19 cellular contexts compared by ENCODE assay signal in the genomic region with DNA sequence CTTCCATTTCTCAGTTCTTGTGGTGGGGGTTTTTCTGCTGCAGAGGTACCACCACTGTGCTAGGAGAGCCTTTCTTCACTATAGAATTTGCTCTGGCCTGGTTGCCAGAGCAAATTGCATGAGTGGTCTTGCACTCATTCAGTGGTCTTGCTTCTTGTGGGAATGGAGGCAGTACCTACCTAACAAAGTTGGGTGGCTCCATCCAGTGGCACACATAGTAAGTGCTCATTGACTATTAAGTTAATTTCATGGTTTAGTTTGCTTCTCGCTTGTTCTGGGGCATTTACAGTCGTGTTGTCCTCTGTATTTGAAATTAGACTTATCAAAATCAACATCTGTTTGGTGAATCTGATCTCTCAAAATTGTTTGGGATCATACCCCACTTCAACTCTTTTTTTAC. TPM values are rescaled to one million over a fixed set of nuclear protein-coding genes. Genes with fewer than 3 reads are reported as not detected.
DNase-seq lines count a peak whose midpoint lies in the region; ATAC-seq and TF ChIP-seq lines count a peak whose summit lies in the region.
"Had no signal": no experiment of that assay in that cellular context is flagged by ENCODE, and none has a peak within 500 bp of the region (broad histone marks: within the 10 kb centered on the region; RNA-seq: fewer than 3 reads in every experiment).

No MANE protein-coding gene starts in this region.

- no TSS peak for BruUV-seq in OCI-LY7 (replicated peaks; lab: Mats Ljungman, UMichigan)

- no peaks in the 10 kb centered on the region for H3K27me3 ChIP-seq in DND-41 (ENCODE audit: insufficient read depth, low read length, poor library complexity)
- H3K27me3 ChIP-seq: hepatocyte, SJSA1, upper lobe of left lung had no signal

- no peaks in the 10 kb centered on the region for H3K9me2 ChIP-seq in OCI-LY7 (ENCODE audit: insufficient read depth, low read length)

- H2AFZ ChIP-seq in DND-41 (ENCODE audit: low read depth, low read length) (no peak overlapping the region), OCI-LY7 (ENCODE audit: low read length) (no peak overlapping the region)
- H2AFZ ChIP-seq: hepatocyte had no signal

- H3K79me2 ChIP-seq in DND-41 (ENCODE audit: insufficient read depth, low read length) = no peaks in the 10 kb centered on the region
- H3K79me2 ChIP-seq in OCI-LY7 (ENCODE audit: insufficient read depth, low read depth, low read length) = no peaks in the 10 kb centered on the region
- H3K79me2 ChIP-seq: hepatocyte had no signal

- H3K9me3 ChIP-seq in DND-41 (ENCODE audit: insufficient read depth, low read length, severe bottlenecking) = no peaks in the 10 kb centered on the region
- H3K9me3 ChIP-seq in OCI-LY7 (ENCODE audit: low read length) = no peaks in the 10 kb centered on the region
- H3K9me3 ChIP-seq: SJSA1, upper lobe of left lung had no signal

- H3K4me1 ChIP-seq in DND-41 (ENCODE audit: insufficient read depth, low read length) = no peaks in the 10 kb centered on the region
- H3K4me1 ChIP-seq in OCI-LY7 (ENCODE audit: insufficient read depth, low read length, poor library complexity, severe bottlenecking) = no peaks in the 10 kb centered on the region

- H3K9ac ChIP-seq in DND-41 (ENCODE audit: low read depth, low read length) = no peak overlapping the region
- H3K9ac ChIP-seq: KMS-11 had no signal

- CTCF ChIA-PET in OCI-LY7 (lab: Charles Lee; ENCODE audit: unreplicated experiment) = no interaction called here

- no peak overlapping the region for H3K27ac ChIP-seq in DND-41 (ENCODE audit: low read length)
- no peak overlapping the region for H3K27ac ChIP-seq in OCI-LY7 (ENCODE audit: low read depth, low read length, poor library complexity, severe bottlenecking)
- H3K27ac ChIP-seq: hepatocyte, KMS-11, SJSA1, upper lobe of left lung had no signal

- H4K20me1 ChIP-seq in DND-41 (ENCODE audit: insufficient read depth, low read length) = no peaks in the 10 kb centered on the region
- no peaks in the 10 kb centered on the region for H4K20me1 ChIP-seq in OCI-LY7 (ENCODE audit: insufficient read depth, low read length)

- DNase-seq in DND-41 = no peak
- no peak for DNase-seq in OCI-LY7 (ENCODE audit: low spot score)
- DNase-seq in epithelial cell of proximal tubule (ENCODE audit: low read depth) = no peak
- no peak for DNase-seq in NCI-H128 (lab: John Stamatoyannopoulos, UW; ENCODE audit: unreplicated experiment)
- no peak for DNase-seq in central memory CD4-positive, alpha-beta T cell
- no peak for DNase-seq in NCI-H1417 treated with DMSO at 0.1 percent for 48 hours (lab: John Stamatoyannopoulos, UW)
- DNase-seq: activated CD8-positive, alpha-beta memory T cell treated with anti-CD3 and anti-CD28 coated beads, Interleukin-2, amount 50 U/mL, for 48 hours; left ventricle myocardium superior; NCI-H187 treated with DMSO at 0.1 percent for 48 hours; retina; stimulated activated CD4-positive, alpha-beta T cell treated with anti-CD3 and anti-CD28 coated beads, Interleukin-2, amount 100 ng/mL, for 48 hours; upper lobe of left lung had no signal

- TF ChIP-seq CTCF in DND-41 (IDR thresholded peaks at IDR 0.05; ENCODE audit: borderline replicate concordance, extremely low read depth, low read length, poor library complexity, severe bottlenecking) = peak; percentile 26
- TF ChIP-seq CTCF in GM12873 (IDR thresholded peaks at IDR 0.05; ENCODE audit: insufficient read depth, low read depth, low read length, missing control alignments) = peak; percentile 44
- TF ChIP-seq CTCF in OCI-LY7 (conservative IDR thresholded peaks at IDR 0.05; ENCODE audit: low read length) = peak; percentile 34; the same call in 1 of the 2 replicates
- peak; percentile 45 for TF ChIP-seq CTCF in epithelial cell of proximal tubule (conservative IDR thresholded peaks at IDR 0.05; ENCODE audit: low read depth, low read length)

- POLR2A ChIA-PET in OCI-LY7 (lab: Charles Lee) = no interaction called here

- H3K4me2 ChIP-seq in DND-41 (ENCODE audit: insufficient read depth, low read length) = no peak overlapping the region
- H3K4me2 ChIP-seq in OCI-LY7 (ENCODE audit: low read length) = no peak overlapping the region
- H3K4me2 ChIP-seq: hepatocyte, KMS-11 had no signal

- ATAC-seq in DND-41 (ENCODE audit: insufficient read depth, low read depth) (no peak), HG02973 (IDR thresholded peaks at IDR 0.05; ENCODE audit: unreplicated experiment) (no peak)
- ATAC-seq: left ventricle myocardium superior; natural killer cell treated with Interleukin-12 subunit alpha and Interleukin-12 subunit beta and Interleukin-15 and Interleukin-18, amount 100 ng/mL, for 72 hours had no signal

- intact Hi-C loops in OCI-LY7 (cut with micrococcal nuclease; ENCODE audit: unreplicated experiment) = no loop called here

- H3K36me3 ChIP-seq in DND-41 (ENCODE audit: insufficient read depth, low read length) (no peaks in the 10 kb centered on the region), OCI-LY7 (ENCODE audit: insufficient read depth, low read length) (no peaks in the 10 kb centered on the region)
- H3K36me3 ChIP-seq: SJSA1, upper lobe of left lung had no signal

- H3K4me3 ChIP-seq in DND-41 (ENCODE audit: low read depth in 1 of 2, low read length in 2 of 2) = no peak overlapping the region
- H3K4me3 ChIP-seq in OCI-LY7 (ENCODE audit: low read depth, low read length, poor library complexity, severe bottlenecking) = no peak overlapping the region
- H3K4me3 ChIP-seq in epithelial cell of proximal tubule (ENCODE audit: low read depth, low read length) = no peak overlapping the region
- H3K4me3 ChIP-seq: hepatocyte, SJSA1, upper lobe of left lung had no signal

RNA-seq across cellular contexts. Expression of gene SLC28A3, which starts 23.0 kb away (rescaled TPM):
- not detected in 2 replicates for total RNA-seq in OCI-LY7 (2014; rRNA removed; shearing (Covaris generic))
- total RNA-seq in OCI-LY7 (2022) (not detected in 2 replicates), epithelial cell of proximal tubule (0.06 and 0.58 TPM in 2 replicates)
- total RNA-seq: B cell had no signal
